In genomic region chr16:21537598-21537997, GRCh38 we compare ENCODE assay signal across 2 cellular contexts.
A peak's percentile ranks its signal among the peaks of the same experiment; 100 is the strongest.
TF ChIP-seq lines count a peak whose summit lies in the region.

No MANE protein-coding gene starts in this region.

TF ChIP-seq in K562, 482 proteins besides CTCF, POLR2A, EP300 and RAD21:
- peak; percentile 52; the same call in 1 of the 2 replicates for TF ChIP-seq NFRKB (IDR thresholded peaks at IDR 0.05; ENCODE audit: low read depth)
TF ChIP-seq in K562: peak in this region for 1; not testable (repeated sequence) for 481.

TF ChIP-seq in HepG2, 621 proteins besides CTCF, POLR2A, EP300 and RAD21:
- TF ChIP-seq ZNF282 (IDR thresholded peaks at IDR 0.05; ENCODE audit: partially characterized antibody) = peak; percentile 43
